ENCODE assay signal across 20 cellular contexts in genomic region chr17:43385046-43385831, GRCh38. TPM values are rescaled to one million over a fixed set of nuclear protein-coding genes. Genes with fewer than 3 reads are reported as not detected.
DNase-seq lines count a peak whose midpoint lies in the region; ATAC-seq, FAIRE-seq and TF ChIP-seq lines count a peak whose summit lies in the region.
"Had no signal": no experiment of that assay in that cellular context is flagged by ENCODE, and none has a peak within 500 bp of the region (broad histone marks: within the 10 kb centered on the region; RNA-seq: fewer than 3 reads in every experiment).

No MANE protein-coding gene starts in this region.

- no peak overlapping the region for H3K27ac ChIP-seq in upper lobe of right lung
- H3K27ac ChIP-seq: HL-60 had no signal

- no TSS peak for BruUV-seq in Caco-2 (replicated peaks; lab: Mats Ljungman, UMichigan)

- H3K27me3 ChIP-seq in Caco-2 (replicated peaks; ENCODE audit: control insufficient read depth, insufficient read depth, low read length), result no peaks in the 10 kb centered on the region
- no peaks in the 10 kb centered on the region for H3K27me3 ChIP-seq in bronchial epithelial cell (ENCODE audit: control insufficient read depth, insufficient read depth, low read length)
- H3K27me3 ChIP-seq in upper lobe of right lung, result no peaks in the 10 kb centered on the region

- H3K9me3 ChIP-seq in Caco-2 (peaks cover 11% of the 10 kb centered on the region), upper lobe of right lung (no peaks in the 10 kb centered on the region)

- intact Hi-C loops in Caco-2 (cut with micrococcal nuclease; ENCODE audit: unreplicated experiment) (no loop called here), upper lobe of right lung (cut with DNase I) (no loop called here)

- FAIRE-seq in bronchial epithelial cell (lab: Jason Lieb, UNC), result no peak
- FAIRE-seq: D721Med had no signal

- no peak for TF ChIP-seq CTCF in Caco-2 (IDR thresholded peaks at IDR 0.05; ENCODE audit: insufficient read depth in 1 of 2, low read depth in 1 of 2, low read length in 1 of 2, severe bottlenecking in 1 of 2, unreplicated experiment in 1 of 2)
- TF ChIP-seq CTCF in bronchial epithelial cell (IDR thresholded peaks at IDR 0.05; ENCODE audit: insufficient read depth, low read length, severe bottlenecking), result no peak
- no peak for TF ChIP-seq CTCF in upper lobe of right lung (IDR thresholded peaks at IDR 0.05)
- no peak for TF ChIP-seq CTCF in foreskin fibroblast (IDR thresholded peaks at IDR 0.05; ENCODE audit: low read depth, low read length)

- no peak overlapping the region for H3K4me3 Mint-ChIP-seq in Caco-2 (ENCODE audit: unreplicated experiment)
- H3K4me3 Mint-ChIP-seq in stimulated activated memory B cell treated with anti-CD40 and anti-IgM and Interleukin-4, amounts not matched to agents 10 μg/mL and 1 μg/mL and 100 μg/mL, for 72 hours, result no peak overlapping the region
- H3K4me3 Mint-ChIP-seq: GM23338, HFFc6 had no signal

- H3K27me3 Mint-ChIP-seq in Caco-2 (ENCODE audit: insufficient read depth, unreplicated experiment), result no peaks in the 10 kb centered on the region
- H3K27me3 Mint-ChIP-seq in stimulated activated memory B cell treated with anti-CD40 and anti-IgM and Interleukin-4, amounts not matched to agents 10 μg/mL and 1 μg/mL and 100 μg/mL, for 72 hours, result no peaks in the 10 kb centered on the region
- H3K27me3 Mint-ChIP-seq: CD4-positive, alpha-beta memory T cell had no signal

- POLR2A ChIA-PET in Caco-2 (lab: Charles Lee), result interaction anchor here (0.6 to 3.6 kb wide), 8 partner anchors 13 to 1980 kb away, joined by 3 to 36 read pairs (median 4); no protein-coding TSS in a partner anchor

- DNase-seq in Caco-2, result no peak
- DNase-seq in bronchial epithelial cell (ENCODE audit: low read depth), result peak; percentile 50
- DNase-seq in left kidney (ENCODE audit: low read depth, low spot score), result peak; percentile 83
- DNase-seq in upper lobe of right lung, result no peak
- no peak for DNase-seq in SKM-1 (lab: John Stamatoyannopoulos, UW; ENCODE audit: unreplicated experiment)
- no peak for DNase-seq in foreskin fibroblast
- DNase-seq: ACHN; CD4-positive, alpha-beta memory T cell; GF-D8; HFFc6; KBM-7; NCI-H1092; NCI-H345; NCI-H69; Right ventricle myocardium superior had no signal

- CTCF ChIA-PET in Caco-2 (lab: Charles Lee), result interaction anchor here (0.6 to 2.0 kb wide), 4 partner anchors 16 to 99 kb away, joined by 3 to 9 read pairs (median 4); partner anchors contain the start of gene DHX8

- H3K36me3 Mint-ChIP-seq in Caco-2 (ENCODE audit: insufficient read depth, unreplicated experiment), result peaks cover 24% of the 10 kb centered on the region
- peaks cover 11% of the 10 kb centered on the region for H3K36me3 Mint-ChIP-seq in stimulated activated memory B cell treated with anti-CD40 and anti-IgM and Interleukin-4, amounts not matched to agents 10 μg/mL and 1 μg/mL and 100 μg/mL, for 72 hours

- no peaks in the 10 kb centered on the region for H3K36me3 ChIP-seq in Caco-2 (ENCODE audit: control insufficient read depth, insufficient read depth, low read length)
- no peaks in the 10 kb centered on the region for H3K36me3 ChIP-seq in bronchial epithelial cell (ENCODE audit: control insufficient read depth, insufficient read depth, low read length)
- no peaks in the 10 kb centered on the region for H3K36me3 ChIP-seq in upper lobe of right lung

- H3K4me1 Mint-ChIP-seq in Caco-2 (ENCODE audit: low read depth, unreplicated experiment), result peaks cover 25% of the 10 kb centered on the region
- H3K4me1 Mint-ChIP-seq in stimulated activated memory B cell treated with anti-CD40 and anti-IgM and Interleukin-4, amounts not matched to agents 10 μg/mL and 1 μg/mL and 100 μg/mL, for 72 hours, result peaks cover 41% of the 10 kb centered on the region

- no peak overlapping the region for H3K4me3 ChIP-seq in Caco-2 (ENCODE audit: low read depth, low read length)
- H3K4me3 ChIP-seq in bronchial epithelial cell (ENCODE audit: low read depth, low read length), result no peak overlapping the region
- H3K4me3 ChIP-seq in upper lobe of right lung, result no peak overlapping the region
- H3K4me3 ChIP-seq in foreskin fibroblast (ENCODE audit: low read depth in 1 of 2, low read length in 2 of 2), result no peak overlapping the region
- H3K4me3 ChIP-seq: GM23338 had no signal

- peak overlapping the region; percentile 7 for H3K27ac Mint-ChIP-seq in Caco-2 (ENCODE audit: unreplicated experiment)
- peak overlapping the region; percentile 63 for H3K27ac Mint-ChIP-seq in stimulated activated memory B cell treated with anti-CD40 and anti-IgM and Interleukin-4, amounts not matched to agents 10 μg/mL and 1 μg/mL and 100 μg/mL, for 72 hours
- H3K27ac Mint-ChIP-seq: GM23338, HFFc6 had no signal

- H3K9me3 Mint-ChIP-seq in Caco-2 (ENCODE audit: unreplicated experiment), result peaks cover 15% of the 10 kb centered on the region
- peaks cover 7% of the 10 kb centered on the region for H3K9me3 Mint-ChIP-seq in stimulated activated memory B cell treated with anti-CD40 and anti-IgM and Interleukin-4, amounts not matched to agents 10 μg/mL and 1 μg/mL and 100 μg/mL, for 72 hours

- H3K4me1 ChIP-seq in Caco-2, result peaks cover 19% of the 10 kb centered on the region; the same call in 1 of the 2 replicates
- peaks cover 15% of the 10 kb centered on the region for H3K4me1 ChIP-seq in upper lobe of right lung

- ATAC-seq in stimulated activated memory B cell treated with anti-CD40 and anti-IgM and Interleukin-4, amounts not matched to agents 10 μg/mL and 1 μg/mL and 100 μg/mL, for 72 hours, result no peak
- ATAC-seq in upper lobe of right lung, result no peak
- ATAC-seq: GM23338, Panc1 had no signal

RNA-seq across cellular contexts. Expression of gene ARL4D, which starts 13.6 kb away (rescaled TPM):
- total RNA-seq in Caco-2 (2022), result 16.0 and 19.9 TPM in 2 replicates
- 71.1 and 90.3 TPM in 2 replicates for total RNA-seq in bronchial epithelial cell
- total RNA-seq in upper lobe of right lung, result 18.5 TPM

Comparison
In these comparisons a context has a peak if more than half of its experiments do, and no peak if none do; other contexts are left out.
1. DNase-seq: peak in bronchial epithelial cell (single experiment) and left kidney (single experiment); none in Caco-2 (0 of 2), upper lobe of right lung (single experiment), SKM-1 (single experiment) and foreskin fibroblast (0 of 2).